8 cellular contexts compared by ENCODE assay signal in the genomic region with DNA sequence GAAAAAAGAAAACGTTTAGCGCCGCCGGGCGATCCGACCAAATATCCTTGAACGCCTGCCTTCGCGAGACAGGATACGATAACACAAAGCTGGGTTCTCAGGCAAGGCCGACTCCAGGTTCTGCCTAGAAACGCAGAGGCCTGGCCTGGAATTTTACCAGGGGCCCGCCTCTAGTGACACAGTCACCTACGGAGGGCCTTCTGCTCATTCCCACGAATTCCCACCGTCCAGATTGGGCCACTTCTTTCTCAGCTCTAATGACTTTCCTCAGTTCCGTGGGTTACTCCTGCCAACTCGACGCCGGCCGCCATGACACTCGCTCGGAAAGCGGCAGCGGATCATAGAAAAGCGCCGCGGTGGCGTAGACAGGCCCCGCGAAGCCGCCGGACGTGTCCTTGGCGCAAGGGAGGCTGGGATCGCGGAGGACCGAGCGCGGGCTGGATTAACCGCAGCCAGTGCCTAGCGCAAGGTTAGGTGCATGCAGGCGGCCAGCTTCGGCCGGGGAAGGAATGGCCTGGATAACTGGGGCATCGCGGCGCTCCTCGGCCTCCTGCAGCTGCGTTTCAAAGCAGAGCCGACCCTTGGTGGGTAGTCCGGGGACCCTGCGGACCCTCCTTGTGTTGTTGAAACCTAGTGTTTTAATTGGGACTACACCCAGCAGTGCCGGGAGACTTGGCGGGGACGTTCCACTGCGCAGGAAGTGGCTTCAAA. TPM values are rescaled to one million over a fixed set of nuclear protein-coding genes. Genes with fewer than 3 reads are reported as not detected.
DNase-seq lines count a peak whose midpoint lies in the region; ATAC-seq and TF ChIP-seq lines count a peak whose summit lies in the region.

A gene (minus strand): TSS at position 340 of the 711 bp plus-strand sequence. CDS start 374 bp downstream, outside the sequence.

- peak within 1 kb of the TSS; percentile 98 to 100 (median 100) for H3K4me3 Mint-ChIP-seq in IgD-negative memory B cell

- H3K9me2 ChIP-seq in PC-9 (ENCODE audit: insufficient read depth) = no peaks in the 10 kb centered on the region

- CTCF ChIA-PET in PC-9 (lab: Charles Lee) = no interaction called here

- peak within 1 kb of the TSS; percentile 88 for H3K27ac ChIP-seq in PC-9

- H3K4me1 Mint-ChIP-seq in IgD-negative memory B cell = peaks cover 26 to 31% (median 28%) of the 10 kb centered on the region in 3 donors

- intact Hi-C loops in PC-9 (cut with micrococcal nuclease; ENCODE audit: unreplicated experiment) = no loop called here

- peak; percentile 81 for DNase-seq in DMS114 treated with DMSO at 0.1 percent for 48 hours (lab: John Stamatoyannopoulos, UW; ENCODE audit: unreplicated experiment)
- peak; percentile 68 to 74 for DNase-seq in PC-9
- peak; percentile 95 for DNase-seq in activated T-cell treated with anti-CD3 and anti-CD28 coated beads, Interleukin-2, amount 50 U/mL, for 1 hour
- DNase-seq in erythroblast (lab: John Stamatoyannopoulos, UW) = peak; percentile 94 to 96
- peak; percentile 87 to 88 for DNase-seq in stimulated activated CD8-positive, alpha-beta memory T cell treated with anti-CD3 and anti-CD28 coated beads, Interleukin-7, amount 100 ng/mL, for 1 hour (ENCODE audit: low read depth in 2 of 2)

- peak; percentile 96 for TF ChIP-seq POLR2A in erythroblast (IDR thresholded peaks at IDR 0.05; ENCODE audit: low read length)

- H3K9me3 Mint-ChIP-seq in IgD-negative memory B cell = no peaks in the 10 kb centered on the region

- H4K20me1 ChIP-seq in PC-9 (ENCODE audit: insufficient read depth) = peaks cover 9% of the 10 kb centered on the region

- 0 out of 2 replicates have a peak, but pooled peaks cover 10% of the 10 kb centered on the region for H3K4me1 ChIP-seq in PC-9 (replicated peaks; ENCODE audit: insufficient read depth)
- peaks cover 29% of the 10 kb centered on the region for H3K4me1 ChIP-seq in mucosa of stomach (ENCODE audit: control insufficient read depth, insufficient read depth, low read length)

- peak within 1 kb of the TSS; percentile 85 for H3K4me3 ChIP-seq in PC-9
- peak within 1 kb of the TSS; percentile 48 for H3K4me3 ChIP-seq in mucosa of stomach (ENCODE audit: low read length)

- peak within 1 kb of the TSS; percentile 98 for H3K4me2 ChIP-seq in PC-9

- POLR2A ChIA-PET in PC-9 (lab: Charles Lee; ENCODE audit: unreplicated experiment) = interaction anchor here (0.6 kb wide), 1 partner anchor 66 kb away, joined by 5 read pairs; a partner anchor contains a TSS

- H3K79me2 ChIP-seq in PC-9 (ENCODE audit: low read depth) = peaks cover 48% of the 10 kb centered on the region

- no peak for TF ChIP-seq CTCF in PC-9 (conservative IDR thresholded peaks at IDR 0.05)

- H3K27me3 ChIP-seq in PC-9 (ENCODE audit: insufficient read depth, low read depth) (no peaks in the 10 kb centered on the region), mucosa of stomach (ENCODE audit: control insufficient read depth, insufficient read depth, low read length) (no peaks in the 10 kb centered on the region)

- peak within 1 kb of the TSS; percentile 98 to 100 (median 98) for H3K27ac Mint-ChIP-seq in IgD-negative memory B cell

- H3F3A ChIP-seq in PC-9 (ENCODE audit: insufficient read depth, low read depth) = no peaks in the 10 kb centered on the region

- no peaks in the 10 kb centered on the region for H3K36me3 ChIP-seq in PC-9 (ENCODE audit: low read depth)
- no peaks in the 10 kb centered on the region for H3K36me3 ChIP-seq in mucosa of stomach (ENCODE audit: control insufficient read depth, insufficient read depth, low read length)

- H3K9me3 ChIP-seq in PC-9 (ENCODE audit: insufficient read depth, low read depth) (no peaks in the 10 kb centered on the region), mucosa of stomach (ENCODE audit: control insufficient read depth, low read length) (no peaks in the 10 kb centered on the region)

- peak within 1 kb of the TSS; percentile 96 for H2AFZ ChIP-seq in PC-9

- H3K27me3 Mint-ChIP-seq in IgD-negative memory B cell = no peaks in the 10 kb centered on the region

- H3K36me3 Mint-ChIP-seq in IgD-negative memory B cell = peaks cover 2% of the 10 kb centered on the region

- H3K9ac ChIP-seq in mucosa of stomach (ENCODE audit: low read length) = peak within 1 kb of the TSS; percentile 88

- BruUV-seq in PC-9 (replicated peaks; lab: Mats Ljungman, UMichigan) = TSS peak; percentile 76

- ATAC-seq in GM21529 (IDR thresholded peaks at IDR 0.05; ENCODE audit: unreplicated experiment) = peak; percentile 93

RNA-seq across cellular contexts. Expression of the gene that starts here (rescaled TPM):
- 74.3 TPM for polyA plus RNA-seq in IgD-negative memory B cell
- total RNA-seq in PC-9 (2021) = 18.0 and 22.0 TPM in 2 replicates

Comparison
In these comparisons a context has a peak if more than half of its experiments do, and no peak if none do; other contexts are left out.
1. Peak in every context shown above with its lines: DNase-seq, ATAC-seq, H3K4me3 ChIP-seq and H3K27ac ChIP-seq.